ENCODE assay signal across 9 cellular contexts in genomic region chr1:208233546-208233945, GRCh38. TPM values are rescaled to one million over a fixed set of nuclear protein-coding genes. Genes with fewer than 3 reads are reported as not detected.
DNase-seq lines count a peak whose midpoint lies in the region; ATAC-seq and TF ChIP-seq lines count a peak whose summit lies in the region.
"Had no signal": no experiment of that assay in that cellular context is flagged by ENCODE, and none has a peak within 500 bp of the region (broad histone marks: within the 10 kb centered on the region; RNA-seq: fewer than 3 reads in every experiment).

No MANE protein-coding gene starts in this region.

- H3K27me3 ChIP-seq in neuron (ENCODE audit: insufficient read depth, low read length), result no peaks in the 10 kb centered on the region

- no peak overlapping the region for H3K27ac Mint-ChIP-seq in endothelial cell (ENCODE audit: unreplicated experiment)

- TF ChIP-seq CTCF in endothelial cell (IDR thresholded peaks at IDR 0.05; ENCODE audit: unreplicated experiment), result no peak
- no peak for TF ChIP-seq CTCF in GM20000 (IDR thresholded peaks at IDR 0.05; ENCODE audit: extremely low read depth, missing control alignments)

- H3K4me3 ChIP-seq in neuron (ENCODE audit: low read length), result peak overlapping the region; percentile 11
- H3K4me3 ChIP-seq: BLaER1 treated with 17β-estradiol and CSF1 and Interleukin-3, amounts not matched to agents 10 nM and 100 nM had no signal

- no peaks in the 10 kb centered on the region for H3K36me3 Mint-ChIP-seq in endothelial cell (ENCODE audit: low read depth, unreplicated experiment)

- peaks cover 55% of the 10 kb centered on the region for H3K4me1 Mint-ChIP-seq in endothelial cell (ENCODE audit: unreplicated experiment)

- ATAC-seq in GM18861 (IDR thresholded peaks at IDR 0.05; ENCODE audit: unreplicated experiment) (no peak), HG03039 (IDR thresholded peaks at IDR 0.05; ENCODE audit: unreplicated experiment) (no peak)

- peaks cover 15% of the 10 kb centered on the region for H3K27me3 Mint-ChIP-seq in endothelial cell (ENCODE audit: unreplicated experiment)

- H3K9me3 ChIP-seq in neuron (ENCODE audit: low read length), result no peaks in the 10 kb centered on the region
- H3K9me3 ChIP-seq: BLaER1 treated with 17β-estradiol and CSF1 and Interleukin-3, amounts not matched to agents 10 nM and 100 nM had no signal

- H3K36me3 ChIP-seq in neuron (ENCODE audit: insufficient read depth, low read length), result no peaks in the 10 kb centered on the region
- H3K36me3 ChIP-seq: BLaER1 treated with 17β-estradiol and CSF1 and Interleukin-3, amounts not matched to agents 10 nM and 100 nM had no signal

- H3K9me3 Mint-ChIP-seq in endothelial cell (ENCODE audit: unreplicated experiment), result no peaks in the 10 kb centered on the region

- DNase-seq in ELF-1 (ENCODE audit: low read depth, low spot score) (peak; percentile 71), NCI-H345 (lab: John Stamatoyannopoulos, UW) (peak; percentile 97), endothelial cell (ENCODE audit: low spot score) (peak; percentile 21), GM20000 (ENCODE audit: low spot score) (no peak)
- no peak for DNase-seq in activated T-cell treated with anti-CD3 and anti-CD28 coated beads, Interleukin-2, amount 50 U/mL, for 1 hour

- no peak overlapping the region for H3K4me3 Mint-ChIP-seq in endothelial cell (ENCODE audit: unreplicated experiment)

- peak overlapping the region; percentile 46 for H2AFZ ChIP-seq in neuron (ENCODE audit: low read depth, low read length)

- H3K4me1 ChIP-seq in neuron (ENCODE audit: insufficient read depth, low read length), result peaks cover 62% of the 10 kb centered on the region

RNA-seq across cellular contexts. Expression of gene PLXNA2, which starts 10.6 kb away (rescaled TPM):
- total RNA-seq in endothelial cell (ENCODE audit: unreplicated experiment), result 25.6 TPM

Comparison
In these comparisons a context has a peak if more than half of its experiments do, and no peak if none do; other contexts are left out.
1. DNase-seq: peak in ELF-1 (single experiment), NCI-H345 (single experiment) and endothelial cell (single experiment); none in activated T-cell treated with anti-CD3 and anti-CD28 coated beads, Interleukin-2, amount 50 U/mL, for 1 hour (single experiment) and GM20000 (single experiment).